25 cellular contexts compared by ENCODE assay signal in genomic region chr5:149047462-149047861, GRCh38. TPM values are rescaled to one million over a fixed set of nuclear protein-coding genes. Genes with fewer than 3 reads are reported as not detected.
"Had no signal": no experiment of that assay in that cellular context is flagged by ENCODE, and none has a peak within 500 bp of the region (broad histone marks: within the 10 kb centered on the region; RNA-seq: fewer than 3 reads in every experiment).

No MANE protein-coding gene starts in this region.

- H2AFZ ChIP-seq: neural progenitor cell had no signal

- H3K27me3 ChIP-seq: left lung, neural progenitor cell, neutrophil, stomach, suprapubic skin, tibial nerve, uterus had no signal

- H3K4me2 ChIP-seq: neural progenitor cell had no signal

- H3K9me3 ChIP-seq: left lung, lower lobe of right lung, neutrophil, stomach, suprapubic skin, tibial nerve, uterus had no signal

- H3K36me3 ChIP-seq: left lung, lower lobe of right lung, neural progenitor cell, neutrophil, stomach, suprapubic skin, uterus had no signal

- H3K27ac ChIP-seq: left lung, lower lobe of right lung, neural progenitor cell, neutrophil, skin epidermis, stomach, suprapubic skin, tibial nerve, uterus had no signal

- DNase-seq: hippocampal formation; kidney glomerular epithelial cell; left colon; left lung; lower lobe of right lung; mammary epithelial cell; mesenchymal stem cell; naive thymus-derived CD8-positive, alpha-beta T cell; occipital lobe; retina; right cardiac atrium; stimulated activated CD4-positive, alpha-beta T cell treated with anti-CD3 and anti-CD28 coated beads, Interleukin-12 subunit alpha, Interleukin-12 subunit beta, amount 100 ng/mL, for 4 hours; stimulated activated CD4-positive, alpha-beta T cell treated with anti-CD3 and anti-CD28 coated beads, Interleukin-15, amount 100 ng/mL, for 24 hours; stimulated activated CD4-positive, alpha-beta T cell treated with anti-CD3 and anti-CD28 coated beads, Interleukin-2, amount 100 ng/mL, for 24 hours; stimulated activated CD4-positive, alpha-beta T cell treated with anti-CD3 and anti-CD28 coated beads, Interleukin-4, amount 100 ng/mL, for 1 hour; stimulated activated naive B cell treated with anti-CD40 and anti-IgM and Interleukin-4, amounts not matched to agents 10 μg/mL and 1 μg/mL and 100 μg/mL, for 72 hours; stimulated activated naive CD8-positive, alpha-beta T cell treated with anti-CD3 and anti-CD28 coated beads, Interleukin-15, Interleukin-2, amounts not matched to agents 100 U/mL and 50 U/mL, for 24 hours; stomach; uterus had no signal

- H3K4me3 ChIP-seq: left lung, lower lobe of right lung, neural progenitor cell, skin epidermis, stomach, suprapubic skin, tibial nerve, uterus had no signal

- ATAC-seq: left colon; left lung; lower lobe of right lung; naive thymus-derived CD8-positive, alpha-beta T cell; right cardiac atrium; sciatic nerve; stimulated activated naive B cell treated with anti-CD40 and anti-IgM and Interleukin-4, amounts not matched to agents 10 μg/mL and 1 μg/mL and 100 μg/mL, for 72 hours; stimulated activated naive CD8-positive, alpha-beta T cell treated with anti-CD3 and anti-CD28 coated beads, Interleukin-15, Interleukin-2, amounts not matched to agents 100 U/mL and 50 U/mL, for 24 hours had no signal

- H3K4me1 ChIP-seq: lower lobe of right lung, neural progenitor cell, stomach, uterus had no signal

- H3K9ac ChIP-seq: neural progenitor cell had no signal

RNA-seq across cellular contexts. Expression of gene SH3TC2, which starts 15.4 kb away (rescaled TPM):
- total RNA-seq: naive thymus-derived CD8-positive, alpha-beta T cell had no signal
- polyA plus RNA-seq: naive thymus-derived CD8-positive, alpha-beta T cell had no signal
